In the genomic region with DNA sequence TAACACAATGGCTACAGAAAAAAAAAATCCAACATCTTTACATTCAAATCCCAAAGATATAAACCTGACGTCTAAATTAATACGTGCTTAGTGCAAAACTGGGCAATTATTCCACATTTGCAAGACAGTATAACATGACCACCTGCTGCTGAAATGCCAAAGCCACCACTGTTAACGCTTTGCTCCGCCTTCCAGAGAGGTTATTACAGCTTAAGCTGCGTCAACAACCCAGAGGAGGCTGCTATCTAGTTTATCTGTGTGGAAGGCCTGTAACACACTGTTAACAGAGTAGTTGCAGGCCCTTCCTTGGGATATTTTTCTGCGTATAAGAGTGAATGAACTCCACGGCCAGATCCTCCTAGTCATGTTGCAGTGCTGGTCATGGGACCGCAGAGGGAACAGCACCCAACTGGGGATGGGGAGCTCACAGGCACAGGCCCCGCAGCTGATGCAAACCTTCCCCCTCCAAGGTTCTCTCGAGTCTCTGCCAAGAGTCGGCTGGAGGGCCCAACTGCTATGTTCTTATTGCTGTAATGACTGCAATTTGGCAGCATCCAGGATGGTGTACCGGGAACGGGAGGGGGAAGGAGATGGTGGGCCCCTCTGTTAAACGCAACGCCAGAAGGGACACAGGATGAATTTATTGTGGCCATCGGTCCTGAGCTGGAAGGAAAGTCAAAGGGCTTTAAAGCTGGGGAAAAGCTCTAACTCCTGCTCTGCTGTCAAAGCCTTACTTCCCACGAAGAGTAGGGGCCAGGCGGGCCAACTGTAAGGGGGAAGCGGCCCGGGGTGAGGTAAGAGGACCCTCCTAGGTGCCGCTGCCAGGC, we compare ENCODE assay signal across 1 cellular context.
TF ChIP-seq lines count a peak whose summit lies in the region.

No MANE protein-coding gene starts in this region.

TF ChIP-seq in HepG2, 621 proteins besides CTCF, POLR2A, EP300 and RAD21 (continued from another document and continues in another):
- TF ChIP-seq, protein P1, sequence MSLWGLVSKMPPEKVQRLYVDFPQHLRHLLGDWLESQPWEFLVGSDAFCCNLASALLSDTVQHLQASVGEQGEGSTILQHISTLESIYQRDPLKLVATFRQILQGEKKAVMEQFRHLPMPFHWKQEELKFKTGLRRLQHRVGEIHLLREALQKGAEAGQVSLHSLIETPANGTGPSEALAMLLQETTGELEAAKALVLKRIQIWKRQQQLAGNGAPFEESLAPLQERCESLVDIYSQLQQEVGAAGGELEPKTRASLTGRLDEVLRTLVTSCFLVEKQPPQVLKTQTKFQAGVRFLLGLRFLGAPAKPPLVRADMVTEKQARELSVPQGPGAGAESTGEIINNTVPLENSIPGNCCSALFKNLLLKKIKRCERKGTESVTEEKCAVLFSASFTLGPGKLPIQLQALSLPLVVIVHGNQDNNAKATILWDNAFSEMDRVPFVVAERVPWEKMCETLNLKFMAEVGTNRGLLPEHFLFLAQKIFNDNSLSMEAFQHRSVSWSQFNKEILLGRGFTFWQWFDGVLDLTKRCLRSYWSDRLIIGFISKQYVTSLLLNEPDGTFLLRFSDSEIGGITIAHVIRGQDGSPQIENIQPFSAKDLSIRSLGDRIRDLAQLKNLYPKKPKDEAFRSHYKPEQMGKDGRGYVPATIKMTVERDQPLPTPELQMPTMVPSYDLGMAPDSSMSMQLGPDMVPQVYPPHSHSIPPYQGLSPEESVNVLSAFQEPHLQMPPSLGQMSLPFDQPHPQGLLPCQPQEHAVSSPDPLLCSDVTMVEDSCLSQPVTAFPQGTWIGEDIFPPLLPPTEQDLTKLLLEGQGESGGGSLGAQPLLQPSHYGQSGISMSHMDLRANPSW (CRISPR knock-in tag; IDR thresholded peaks at IDR 0.05; ENCODE audit: borderline replicate concordance) = no peak
- no peak for TF ChIP-seq ZNF3 (CRISPR knock-in tag; IDR thresholded peaks at IDR 0.05)
- no peak for TF ChIP-seq AGO2 (optimal IDR thresholded peaks at IDR 0.05; ENCODE audit: low read depth, low read length)
- TF ChIP-seq SRF (IDR thresholded peaks at IDR 0.05; ENCODE audit: low read depth, low read length) = no peak
- TF ChIP-seq ZNF563 (CRISPR knock-in tag; IDR thresholded peaks at IDR 0.05) = no peak
- TF ChIP-seq ZFYVE20 (CRISPR knock-in tag; IDR thresholded peaks at IDR 0.05; ENCODE audit: borderline replicate concordance, low read depth) = no peak
- TF ChIP-seq SMAD3 (CRISPR knock-in tag; IDR thresholded peaks at IDR 0.05) = no peak
- no peak for TF ChIP-seq KLF6 (CRISPR knock-in tag; IDR thresholded peaks at IDR 0.05)
- TF ChIP-seq, protein P2, sequence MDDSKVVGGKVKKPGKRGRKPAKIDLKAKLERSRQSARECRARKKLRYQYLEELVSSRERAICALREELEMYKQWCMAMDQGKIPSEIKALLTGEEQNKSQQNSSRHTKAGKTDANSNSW (CRISPR knock-in tag; IDR thresholded peaks at IDR 0.05; ENCODE audit: borderline replicate concordance) = no peak
- TF ChIP-seq MIER3 (CRISPR knock-in tag; IDR thresholded peaks at IDR 0.05; ENCODE audit: borderline replicate concordance) = no peak; the same call in 1 of the 2 replicates
- TF ChIP-seq, protein P3, sequence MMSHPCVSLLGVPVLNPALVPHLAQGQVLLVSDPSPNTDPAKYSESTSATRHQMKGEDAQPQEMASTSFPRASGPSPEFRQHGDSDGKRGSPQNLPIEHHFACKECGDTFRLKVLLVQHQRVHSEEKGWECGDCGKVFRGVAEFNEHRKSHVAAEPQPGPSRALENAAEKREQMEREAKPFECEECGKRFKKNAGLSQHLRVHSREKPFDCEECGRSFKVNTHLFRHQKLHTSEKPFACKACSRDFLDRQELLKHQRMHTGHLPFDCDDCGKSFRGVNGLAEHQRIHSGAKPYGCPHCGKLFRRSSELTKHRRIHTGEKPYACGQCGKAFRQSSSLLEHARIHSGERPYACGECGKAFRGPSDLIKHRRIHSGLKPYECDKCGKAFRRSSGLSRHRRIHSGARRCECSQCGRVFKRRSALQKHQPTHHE (CRISPR knock-in tag; IDR thresholded peaks at IDR 0.05; ENCODE audit: borderline replicate concordance) = no peak
- TF ChIP-seq KMT2B (CRISPR knock-in tag; IDR thresholded peaks at IDR 0.05) = peak; percentile 74
- TF ChIP-seq, protein P4, sequence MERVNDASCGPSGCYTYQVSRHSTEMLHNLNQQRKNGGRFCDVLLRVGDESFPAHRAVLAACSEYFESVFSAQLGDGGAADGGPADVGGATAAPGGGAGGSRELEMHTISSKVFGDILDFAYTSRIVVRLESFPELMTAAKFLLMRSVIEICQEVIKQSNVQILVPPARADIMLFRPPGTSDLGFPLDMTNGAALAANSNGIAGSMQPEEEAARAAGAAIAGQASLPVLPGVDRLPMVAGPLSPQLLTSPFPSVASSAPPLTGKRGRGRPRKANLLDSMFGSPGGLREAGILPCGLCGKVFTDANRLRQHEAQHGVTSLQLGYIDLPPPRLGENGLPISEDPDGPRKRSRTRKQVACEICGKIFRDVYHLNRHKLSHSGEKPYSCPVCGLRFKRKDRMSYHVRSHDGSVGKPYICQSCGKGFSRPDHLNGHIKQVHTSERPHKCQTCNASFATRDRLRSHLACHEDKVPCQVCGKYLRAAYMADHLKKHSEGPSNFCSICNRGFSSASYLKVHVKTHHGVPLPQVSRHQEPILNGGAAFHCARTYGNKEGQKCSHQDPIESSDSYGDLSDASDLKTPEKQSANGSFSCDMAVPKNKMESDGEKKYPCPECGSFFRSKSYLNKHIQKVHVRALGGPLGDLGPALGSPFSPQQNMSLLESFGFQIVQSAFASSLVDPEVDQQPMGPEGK (CRISPR knock-in tag; IDR thresholded peaks at IDR 0.05) = no peak; the same call in 1 of the 2 replicates
- TF ChIP-seq ZKSCAN5 (CRISPR knock-in tag; IDR thresholded peaks at IDR 0.05) = no peak
- TF ChIP-seq YEATS2 (CRISPR knock-in tag; IDR thresholded peaks at IDR 0.05; ENCODE audit: borderline replicate concordance) = peak; percentile 58; the same call in 1 of the 2 replicates
- peak; percentile 65; the same call in 1 of the 2 replicates for TF ChIP-seq ZNF317 (CRISPR knock-in tag; IDR thresholded peaks at IDR 0.05)
- TF ChIP-seq, protein P5, sequence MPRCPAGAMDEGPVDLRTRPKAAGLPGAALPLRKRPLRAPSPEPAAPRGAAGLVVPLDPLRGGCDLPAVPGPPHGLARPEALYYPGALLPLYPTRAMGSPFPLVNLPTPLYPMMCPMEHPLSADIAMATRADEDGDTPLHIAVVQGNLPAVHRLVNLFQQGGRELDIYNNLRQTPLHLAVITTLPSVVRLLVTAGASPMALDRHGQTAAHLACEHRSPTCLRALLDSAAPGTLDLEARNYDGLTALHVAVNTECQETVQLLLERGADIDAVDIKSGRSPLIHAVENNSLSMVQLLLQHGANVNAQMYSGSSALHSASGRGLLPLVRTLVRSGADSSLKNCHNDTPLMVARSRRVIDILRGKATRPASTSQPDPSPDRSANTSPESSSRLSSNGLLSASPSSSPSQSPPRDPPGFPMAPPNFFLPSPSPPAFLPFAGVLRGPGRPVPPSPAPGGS (CRISPR knock-in tag; IDR thresholded peaks at IDR 0.05) = no peak
- TF ChIP-seq, protein P6, sequence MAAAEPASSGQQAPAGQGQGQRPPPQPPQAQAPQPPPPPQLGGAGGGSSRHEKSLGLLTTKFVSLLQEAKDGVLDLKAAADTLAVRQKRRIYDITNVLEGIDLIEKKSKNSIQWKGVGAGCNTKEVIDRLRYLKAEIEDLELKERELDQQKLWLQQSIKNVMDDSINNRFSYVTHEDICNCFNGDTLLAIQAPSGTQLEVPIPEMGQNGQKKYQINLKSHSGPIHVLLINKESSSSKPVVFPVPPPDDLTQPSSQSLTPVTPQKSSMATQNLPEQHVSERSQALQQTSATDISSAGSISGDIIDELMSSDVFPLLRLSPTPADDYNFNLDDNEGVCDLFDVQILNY (CRISPR knock-in tag; conservative IDR thresholded peaks at IDR 0.05) = no peak
- TF ChIP-seq, protein P7, sequence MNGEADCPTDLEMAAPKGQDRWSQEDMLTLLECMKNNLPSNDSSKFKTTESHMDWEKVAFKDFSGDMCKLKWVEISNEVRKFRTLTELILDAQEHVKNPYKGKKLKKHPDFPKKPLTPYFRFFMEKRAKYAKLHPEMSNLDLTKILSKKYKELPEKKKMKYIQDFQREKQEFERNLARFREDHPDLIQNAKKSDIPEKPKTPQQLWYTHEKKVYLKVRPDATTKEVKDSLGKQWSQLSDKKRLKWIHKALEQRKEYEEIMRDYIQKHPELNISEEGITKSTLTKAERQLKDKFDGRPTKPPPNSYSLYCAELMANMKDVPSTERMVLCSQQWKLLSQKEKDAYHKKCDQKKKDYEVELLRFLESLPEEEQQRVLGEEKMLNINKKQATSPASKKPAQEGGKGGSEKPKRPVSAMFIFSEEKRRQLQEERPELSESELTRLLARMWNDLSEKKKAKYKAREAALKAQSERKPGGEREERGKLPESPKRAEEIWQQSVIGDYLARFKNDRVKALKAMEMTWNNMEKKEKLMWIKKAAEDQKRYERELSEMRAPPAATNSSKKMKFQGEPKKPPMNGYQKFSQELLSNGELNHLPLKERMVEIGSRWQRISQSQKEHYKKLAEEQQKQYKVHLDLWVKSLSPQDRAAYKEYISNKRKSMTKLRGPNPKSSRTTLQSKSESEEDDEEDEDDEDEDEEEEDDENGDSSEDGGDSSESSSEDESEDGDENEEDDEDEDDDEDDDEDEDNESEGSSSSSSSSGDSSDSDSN (CRISPR knock-in tag; IDR thresholded peaks at IDR 0.05) = no peak; the same call in 1 of the 2 replicates
- TF ChIP-seq, protein P8, sequence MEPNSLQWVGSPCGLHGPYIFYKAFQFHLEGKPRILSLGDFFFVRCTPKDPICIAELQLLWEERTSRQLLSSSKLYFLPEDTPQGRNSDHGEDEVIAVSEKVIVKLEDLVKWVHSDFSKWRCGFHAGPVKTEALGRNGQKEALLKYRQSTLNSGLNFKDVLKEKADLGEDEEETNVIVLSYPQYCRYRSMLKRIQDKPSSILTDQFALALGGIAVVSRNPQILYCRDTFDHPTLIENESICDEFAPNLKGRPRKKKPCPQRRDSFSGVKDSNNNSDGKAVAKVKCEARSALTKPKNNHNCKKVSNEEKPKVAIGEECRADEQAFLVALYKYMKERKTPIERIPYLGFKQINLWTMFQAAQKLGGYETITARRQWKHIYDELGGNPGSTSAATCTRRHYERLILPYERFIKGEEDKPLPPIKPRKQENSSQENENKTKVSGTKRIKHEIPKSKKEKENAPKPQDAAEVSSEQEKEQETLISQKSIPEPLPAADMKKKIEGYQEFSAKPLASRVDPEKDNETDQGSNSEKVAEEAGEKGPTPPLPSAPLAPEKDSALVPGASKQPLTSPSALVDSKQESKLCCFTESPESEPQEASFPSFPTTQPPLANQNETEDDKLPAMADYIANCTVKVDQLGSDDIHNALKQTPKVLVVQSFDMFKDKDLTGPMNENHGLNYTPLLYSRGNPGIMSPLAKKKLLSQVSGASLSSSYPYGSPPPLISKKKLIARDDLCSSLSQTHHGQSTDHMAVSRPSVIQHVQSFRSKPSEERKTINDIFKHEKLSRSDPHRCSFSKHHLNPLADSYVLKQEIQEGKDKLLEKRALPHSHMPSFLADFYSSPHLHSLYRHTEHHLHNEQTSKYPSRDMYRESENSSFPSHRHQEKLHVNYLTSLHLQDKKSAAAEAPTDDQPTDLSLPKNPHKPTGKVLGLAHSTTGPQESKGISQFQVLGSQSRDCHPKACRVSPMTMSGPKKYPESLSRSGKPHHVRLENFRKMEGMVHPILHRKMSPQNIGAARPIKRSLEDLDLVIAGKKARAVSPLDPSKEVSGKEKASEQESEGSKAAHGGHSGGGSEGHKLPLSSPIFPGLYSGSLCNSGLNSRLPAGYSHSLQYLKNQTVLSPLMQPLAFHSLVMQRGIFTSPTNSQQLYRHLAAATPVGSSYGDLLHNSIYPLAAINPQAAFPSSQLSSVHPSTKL (CRISPR knock-in tag; IDR thresholded peaks at IDR 0.05) = no peak
- peak; percentile 16; the same call in 1 of the 2 replicates for TF ChIP-seq ELF3 (CRISPR knock-in tag; IDR thresholded peaks at IDR 0.05)
- TF ChIP-seq, protein P9, sequence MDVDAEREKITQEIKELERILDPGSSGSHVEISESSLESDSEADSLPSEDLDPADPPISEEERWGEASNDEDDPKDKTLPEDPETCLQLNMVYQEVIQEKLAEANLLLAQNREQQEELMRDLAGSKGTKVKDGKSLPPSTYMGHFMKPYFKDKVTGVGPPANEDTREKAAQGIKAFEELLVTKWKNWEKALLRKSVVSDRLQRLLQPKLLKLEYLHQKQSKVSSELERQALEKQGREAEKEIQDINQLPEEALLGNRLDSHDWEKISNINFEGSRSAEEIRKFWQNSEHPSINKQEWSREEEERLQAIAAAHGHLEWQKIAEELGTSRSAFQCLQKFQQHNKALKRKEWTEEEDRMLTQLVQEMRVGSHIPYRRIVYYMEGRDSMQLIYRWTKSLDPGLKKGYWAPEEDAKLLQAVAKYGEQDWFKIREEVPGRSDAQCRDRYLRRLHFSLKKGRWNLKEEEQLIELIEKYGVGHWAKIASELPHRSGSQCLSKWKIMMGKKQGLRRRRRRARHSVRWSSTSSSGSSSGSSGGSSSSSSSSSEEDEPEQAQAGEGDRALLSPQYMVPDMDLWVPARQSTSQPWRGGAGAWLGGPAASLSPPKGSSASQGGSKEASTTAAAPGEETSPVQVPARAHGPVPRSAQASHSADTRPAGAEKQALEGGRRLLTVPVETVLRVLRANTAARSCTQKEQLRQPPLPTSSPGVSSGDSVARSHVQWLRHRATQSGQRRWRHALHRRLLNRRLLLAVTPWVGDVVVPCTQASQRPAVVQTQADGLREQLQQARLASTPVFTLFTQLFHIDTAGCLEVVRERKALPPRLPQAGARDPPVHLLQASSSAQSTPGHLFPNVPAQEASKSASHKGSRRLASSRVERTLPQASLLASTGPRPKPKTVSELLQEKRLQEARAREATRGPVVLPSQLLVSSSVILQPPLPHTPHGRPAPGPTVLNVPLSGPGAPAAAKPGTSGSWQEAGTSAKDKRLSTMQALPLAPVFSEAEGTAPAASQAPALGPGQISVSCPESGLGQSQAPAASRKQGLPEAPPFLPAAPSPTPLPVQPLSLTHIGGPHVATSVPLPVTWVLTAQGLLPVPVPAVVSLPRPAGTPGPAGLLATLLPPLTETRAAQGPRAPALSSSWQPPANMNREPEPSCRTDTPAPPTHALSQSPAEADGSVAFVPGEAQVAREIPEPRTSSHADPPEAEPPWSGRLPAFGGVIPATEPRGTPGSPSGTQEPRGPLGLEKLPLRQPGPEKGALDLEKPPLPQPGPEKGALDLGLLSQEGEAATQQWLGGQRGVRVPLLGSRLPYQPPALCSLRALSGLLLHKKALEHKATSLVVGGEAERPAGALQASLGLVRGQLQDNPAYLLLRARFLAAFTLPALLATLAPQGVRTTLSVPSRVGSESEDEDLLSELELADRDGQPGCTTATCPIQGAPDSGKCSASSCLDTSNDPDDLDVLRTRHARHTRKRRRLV (CRISPR knock-in tag; IDR thresholded peaks at IDR 0.05) = no peak
- peak; percentile 56; the same call in 1 of the 2 replicates for TF ChIP-seq SP5 (CRISPR knock-in tag; IDR thresholded peaks at IDR 0.05; ENCODE audit: borderline replicate concordance, low read depth)
- TF ChIP-seq PRMT3 (CRISPR knock-in tag; IDR thresholded peaks at IDR 0.05; ENCODE audit: borderline replicate concordance, low read depth) = no peak
- TF ChIP-seq HNF4G (IDR thresholded peaks at IDR 0.05; ENCODE audit: borderline replicate concordance, low read depth, low read length) = no peak
- no peak for TF ChIP-seq HNF4G (CRISPR knock-in tag; IDR thresholded peaks at IDR 0.05; ENCODE audit: borderline replicate concordance, low read depth)
- no peak for TF ChIP-seq ZNF496 (CRISPR knock-in tag; IDR thresholded peaks at IDR 0.05; ENCODE audit: insufficient replicate concordance)
- no peak for TF ChIP-seq FOSL1 (CRISPR knock-in tag; IDR thresholded peaks at IDR 0.05; ENCODE audit: borderline replicate concordance)
- peak; percentile 65; the same call in 1 of the 2 replicates for TF ChIP-seq MYNN (CRISPR knock-in tag; IDR thresholded peaks at IDR 0.05; ENCODE audit: low read depth)
- TF ChIP-seq, protein P10, sequence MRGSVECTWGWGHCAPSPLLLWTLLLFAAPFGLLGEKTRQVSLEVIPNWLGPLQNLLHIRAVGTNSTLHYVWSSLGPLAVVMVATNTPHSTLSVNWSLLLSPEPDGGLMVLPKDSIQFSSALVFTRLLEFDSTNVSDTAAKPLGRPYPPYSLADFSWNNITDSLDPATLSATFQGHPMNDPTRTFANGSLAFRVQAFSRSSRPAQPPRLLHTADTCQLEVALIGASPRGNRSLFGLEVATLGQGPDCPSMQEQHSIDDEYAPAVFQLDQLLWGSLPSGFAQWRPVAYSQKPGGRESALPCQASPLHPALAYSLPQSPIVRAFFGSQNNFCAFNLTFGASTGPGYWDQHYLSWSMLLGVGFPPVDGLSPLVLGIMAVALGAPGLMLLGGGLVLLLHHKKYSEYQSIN (CRISPR knock-in tag; IDR thresholded peaks at IDR 0.05; ENCODE audit: borderline replicate concordance) = no peak
